Comparison of ENCODE assay signal across 24 cellular contexts in the genomic region with DNA sequence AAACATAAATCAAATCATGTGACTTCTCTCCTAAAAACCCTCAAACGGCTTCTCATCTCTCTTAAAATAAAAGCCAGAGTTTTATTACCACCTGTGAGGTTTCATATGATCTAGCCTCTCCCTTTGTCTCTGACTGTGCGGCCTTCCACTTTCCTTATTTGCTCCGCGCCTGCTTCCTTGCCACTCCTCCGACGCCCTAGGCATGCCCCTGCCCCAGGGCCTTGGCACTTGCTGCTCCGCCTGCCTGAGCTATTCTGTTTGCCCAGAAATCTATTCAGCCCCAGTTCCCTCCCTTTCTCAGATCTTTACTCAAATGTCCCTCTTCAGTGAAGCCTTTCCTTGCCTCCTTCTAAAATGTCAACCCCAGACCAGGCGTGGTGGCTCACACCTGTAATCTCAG. TPM values are rescaled to one million over a fixed set of nuclear protein-coding genes. Genes with fewer than 3 reads are reported as not detected.
DNase-seq lines count a peak whose midpoint lies in the region; ATAC-seq, FAIRE-seq and TF ChIP-seq lines count a peak whose summit lies in the region.
"Had no signal": no experiment of that assay in that cellular context is flagged by ENCODE, and none has a peak within 500 bp of the region (broad histone marks: within the 10 kb centered on the region; RNA-seq: fewer than 3 reads in every experiment).

No MANE protein-coding gene starts in this region.

- no peak for DNase-seq in T-helper 1 cell
- no peak for DNase-seq in K562 (ENCODE audit: extremely low read depth in 1 of 4, low spot score in 3 of 4)
- no peak for DNase-seq in progenitor cell of endocrine pancreas (ENCODE audit: low spot score, unreplicated experiment)
- DNase-seq in spleen, result peak; percentile 28
- no peak for DNase-seq in G401 (ENCODE audit: low spot score)
- no peak for DNase-seq in T-cell
- no peak for DNase-seq in mucosa of descending colon
- DNase-seq: AML-193; Caco-2; Calu3; CD4-positive, alpha-beta T cell; CD8-positive, alpha-beta T cell; DMS79 treated with DMSO at 0.1 percent for 48 hours; GDM1 had no signal

- H3K36me3 ChIP-seq in K562 (ENCODE audit: control insufficient read depth, insufficient read depth, low read length) (no peaks in the 10 kb centered on the region), spleen (no peaks in the 10 kb centered on the region), mucosa of descending colon (ENCODE audit: low read depth) (no peaks in the 10 kb centered on the region)
- H3K36me3 ChIP-seq: BLaER1 treated with 17β-estradiol and CSF1 and Interleukin-3, amounts not matched to agents 10 nM and 100 nM had no signal

- H3K9me3 Mint-ChIP-seq in T-helper 1 cell treated with Interleukin-12 subunit alpha and Interleukin-12 subunit beta and Interleukin-4 antibody, amounts not matched to agents 30 μg/mL and 1 μg/mL, for 36 hours, result no peaks in the 10 kb centered on the region
- H3K9me3 Mint-ChIP-seq in progenitor cell of endocrine pancreas (ENCODE audit: low read depth) (no peaks in the 10 kb centered on the region), T-cell (no peaks in the 10 kb centered on the region)
- H3K9me3 Mint-ChIP-seq: CD4-positive, alpha-beta T cell; CD8-positive, alpha-beta T cell had no signal

- H3K27me3 ChIP-seq in K562 (ENCODE audit: control insufficient read depth in 2 of 2, insufficient read depth in 2 of 2, low read length in 2 of 2) (peaks cover 29 to 52% of the 10 kb centered on the region in 2 experiments), spleen (replicated peaks in 1 of 7) (peaks cover 0 to 36% (median 0%) of the 10 kb centered on the region in 7 donors)
- H3K27me3 ChIP-seq: BLaER1 treated with 17β-estradiol and CSF1 and Interleukin-3, amounts not matched to agents 10 nM and 100 nM had no signal

- no peaks in the 10 kb centered on the region for H3K79me2 ChIP-seq in K562 (ENCODE audit: control insufficient read depth, insufficient read depth, low read length)

- 3% methylated on average over 8 of the region's 8 CpGs for WGBS in K562 (ENCODE audit: insufficient coverage, low coverage, missing lambda C conversion rate)
- WGBS in spleen, 5 donors, result 82 to 87% (median 86%) methylated on average over 8 of the region's 8 CpGs

- H3K9me1 ChIP-seq in K562 (ENCODE audit: control insufficient read depth, insufficient read depth, low read length), result no peaks in the 10 kb centered on the region

- peaks cover 5% of the 10 kb centered on the region; the same call in 1 of the 2 replicates for H4K20me1 ChIP-seq in K562 (replicated peaks; ENCODE audit: control insufficient read depth, insufficient read depth, low read length)
- H4K20me1 ChIP-seq: BLaER1 treated with 17β-estradiol and CSF1 and Interleukin-3, amounts not matched to agents 10 nM and 100 nM had no signal

- H3K4me3 ChIP-seq in K562, result no peak overlapping the region
- H3K4me3 ChIP-seq in spleen, result no peak overlapping the region
- H3K4me3 ChIP-seq in mucosa of descending colon, result no peak overlapping the region
- H3K4me3 ChIP-seq: A549; BLaER1 treated with 17β-estradiol and CSF1 and Interleukin-3, amounts not matched to agents 10 nM and 100 nM; GM12878 had no signal

- in situ Hi-C loops in K562 (cut with MboI) (no loop called here), G401 (cut with HindIII; ENCODE audit: low sequenced_read_pairs) (no loop called here)

- no TSS peak for BruUV-seq in K562 (replicated peaks; lab: Mats Ljungman, UMichigan)

- intact Hi-C loops in K562 (cut with micrococcal nuclease), result no loop called here
- intact Hi-C loops in spleen (cut with DNase I; ENCODE audit: low total_unique reads), result no loop called here
- intact Hi-C loops in mucosa of descending colon (cut with DNase I, micrococcal nuclease), result no loop called here

- no peak overlapping the region for H3K4me3 Mint-ChIP-seq in T-helper 1 cell treated with Interleukin-12 subunit alpha and Interleukin-12 subunit beta and Interleukin-4 antibody, amounts not matched to agents 30 μg/mL and 1 μg/mL, for 36 hours
- no peak overlapping the region for H3K4me3 Mint-ChIP-seq in progenitor cell of endocrine pancreas (ENCODE audit: low read depth)
- H3K4me3 Mint-ChIP-seq in T-cell, result no peak overlapping the region
- H3K4me3 Mint-ChIP-seq: B cell; CD4-positive, alpha-beta T cell; CD8-positive, alpha-beta T cell had no signal

- H2AFZ ChIP-seq in K562 (ENCODE audit: low read depth, low read length), result no peak overlapping the region

- H3K4me1 Mint-ChIP-seq in T-helper 1 cell treated with Interleukin-12 subunit alpha and Interleukin-12 subunit beta and Interleukin-4 antibody, amounts not matched to agents 30 μg/mL and 1 μg/mL, for 36 hours (ENCODE audit: low read depth), result no peaks in the 10 kb centered on the region
- no peaks in the 10 kb centered on the region for H3K4me1 Mint-ChIP-seq in progenitor cell of endocrine pancreas (ENCODE audit: low read depth)
- no peaks in the 10 kb centered on the region for H3K4me1 Mint-ChIP-seq in T-cell
- H3K4me1 Mint-ChIP-seq: B cell had no signal

- no peak overlapping the region for H3K4me2 ChIP-seq in K562 (ENCODE audit: insufficient read depth, low read length)
- H3K4me2 ChIP-seq: A549; BLaER1 treated with 17β-estradiol and CSF1 and Interleukin-3, amounts not matched to agents 10 nM and 100 nM had no signal

- ATAC-seq in K562 (no peak), T-cell (replicated peaks in 1 of 4) (no peak), mucosa of descending colon (no peak)
- ATAC-seq: A549; CD8-positive, alpha-beta T cell; GM12878 had no signal

- H3K27me3 Mint-ChIP-seq in T-helper 1 cell treated with Interleukin-12 subunit alpha and Interleukin-12 subunit beta and Interleukin-4 antibody, amounts not matched to agents 30 μg/mL and 1 μg/mL, for 36 hours (ENCODE audit: low read depth), result peaks cover 4% of the 10 kb centered on the region
- H3K27me3 Mint-ChIP-seq in progenitor cell of endocrine pancreas (peaks cover 5% of the 10 kb centered on the region), T-cell (peaks cover 0 to 9% of the 10 kb centered on the region in 2 donors)

- TF ChIP-seq RAD21 in K562 (CRISPR knock-in tag; conservative IDR thresholded peaks at IDR 0.05 in 1 of 2, IDR thresholded peaks at IDR 0.05 in 1 of 2), result no peak

- CTCF ChIA-PET in K562 (lab: Yijun Ruan, JAX; ENCODE audit: low intra/inter-chr PET ratio), result no interaction called here
- CTCF ChIA-PET in T-cell (lab: Charles Lee), result no interaction called here

- TF ChIP-seq CTCF in K562 (IDR thresholded peaks at IDR 0.05 in 2 of 3, conservative IDR thresholded peaks at IDR 0.05 in 1 of 3; ENCODE audit: insufficient read depth in 2 of 3, low read depth in 1 of 3, low read length in 3 of 3), result no peak
- TF ChIP-seq CTCF in progenitor cell of endocrine pancreas (IDR thresholded peaks at IDR 0.05; ENCODE audit: unreplicated experiment), result no peak
- no peak for TF ChIP-seq CTCF in spleen (IDR thresholded peaks at IDR 0.05 in 8 of 11, conservative IDR thresholded peaks at IDR 0.05 in 3 of 11)
- no peak for TF ChIP-seq CTCF in mucosa of descending colon (IDR thresholded peaks at IDR 0.05)

- POLR2A ChIA-PET in K562 (lab: Yijun Ruan, JAX) (no interaction called here), T-cell (lab: Charles Lee) (no interaction called here)

- H3K4me1 ChIP-seq in K562 (replicated peaks in 1 of 2; ENCODE audit: control insufficient read depth in 2 of 2, insufficient read depth in 2 of 2, low read length in 2 of 2) (no peaks in the 10 kb centered on the region), spleen (no peaks in the 10 kb centered on the region), mucosa of descending colon (ENCODE audit: low read depth) (no peaks in the 10 kb centered on the region)
- H3K4me1 ChIP-seq: A549; BLaER1 treated with 17β-estradiol and CSF1 and Interleukin-3, amounts not matched to agents 10 nM and 100 nM; Caco-2 had no signal

- FAIRE-seq in K562 (lab: Jason Lieb, UNC), result no peak
- FAIRE-seq: A549, D721Med, GM12878, GM12892, GM18507 had no signal

- peak overlapping the region; percentile 67 for H3K27ac Mint-ChIP-seq in T-helper 1 cell treated with Interleukin-12 subunit alpha and Interleukin-12 subunit beta and Interleukin-4 antibody, amounts not matched to agents 30 μg/mL and 1 μg/mL, for 36 hours
- peak overlapping the region; percentile 54 for H3K27ac Mint-ChIP-seq in progenitor cell of endocrine pancreas
- no peak overlapping the region for H3K27ac Mint-ChIP-seq in T-cell
- H3K27ac Mint-ChIP-seq: B cell; CD4-positive, alpha-beta T cell; CD8-positive, alpha-beta T cell had no signal

- no peak for TF ChIP-seq POLR2A in K562 (conservative IDR thresholded peaks at IDR 0.05)
- TF ChIP-seq POLR2A in spleen (IDR thresholded peaks at IDR 0.05), result no peak

- no peak for TF ChIP-seq EP300 in K562 (IDR thresholded peaks at IDR 0.05; ENCODE audit: low read length)

- H3K9me3 ChIP-seq in K562 (replicated peaks; ENCODE audit: control insufficient read depth, insufficient read depth, low read depth, low read length) (no peaks in the 10 kb centered on the region), spleen (no peaks in the 10 kb centered on the region), mucosa of descending colon (no peaks in the 10 kb centered on the region)
- H3K9me3 ChIP-seq: A549; BLaER1 treated with 17β-estradiol and CSF1 and Interleukin-3, amounts not matched to agents 10 nM and 100 nM; Caco-2 had no signal

- H3K9ac ChIP-seq in K562 (ENCODE audit: insufficient read depth in 1 of 2, low read depth in 2 of 2, low read length in 2 of 2), result no peak overlapping the region
- H3K9ac ChIP-seq: BLaER1 treated with 17β-estradiol and CSF1 and Interleukin-3, amounts not matched to agents 10 nM and 100 nM had no signal

- H3K27ac ChIP-seq in K562 (ENCODE audit: extremely low read depth, low read depth, low read length) (no peak overlapping the region), spleen (no peak overlapping the region)
- H3K27ac ChIP-seq: 22Rv1; A549; BLaER1 treated with 17β-estradiol and CSF1 and Interleukin-3, amounts not matched to agents 10 nM and 100 nM; C4-2B had no signal

- H3K36me3 Mint-ChIP-seq in T-helper 1 cell treated with Interleukin-12 subunit alpha and Interleukin-12 subunit beta and Interleukin-4 antibody, amounts not matched to agents 30 μg/mL and 1 μg/mL, for 36 hours (ENCODE audit: low read depth), result no peaks in the 10 kb centered on the region
- H3K36me3 Mint-ChIP-seq in progenitor cell of endocrine pancreas (ENCODE audit: insufficient read depth), result no peaks in the 10 kb centered on the region
- H3K36me3 Mint-ChIP-seq in T-cell, result no peaks in the 10 kb centered on the region
- H3K36me3 Mint-ChIP-seq: CD8-positive, alpha-beta T cell had no signal

RNA-seq across cellular contexts. Expression of gene DISP3, which starts 57.5 kb away (rescaled TPM):
- not detected in 2 replicates for total RNA-seq in K562 (2011; cell fraction: chromatin; rRNA removed; ENCODE audit: low replicate concordance)
- 0.13 and 0.17 TPM in 2 replicates for total RNA-seq in K562 (2011; cell fraction: nucleolus; rRNA removed)
- total RNA-seq in K562 (2011; cell fraction: nucleoplasm; rRNA removed), result 0.22 TPM in 1 of 2 replicates, not detected in the other
- total RNA-seq in K562 (2014; rRNA removed) (0.04 and 0.14 TPM in 2 replicates), K562 (2014; rRNA removed; fragmentation: Illumina TruSeq; extraction: Trizol) (not detected in 2 replicates), K562 (2015; rRNA removed; fragmentation: Illumina TruSeq; extraction: Trizol) (not detected in 2 replicates), K562 (2021) (0.16 TPM in 1 of 2 replicates, not detected in the other), progenitor cell of endocrine pancreas (5.4 and 6.2 TPM in 2 replicates), spleen (under 1 TPM; 0.32 to 0.69 (median 0.52) TPM), T-cell (1 to 10 TPM in 2 of 5 donors, under 1 TPM in 3; 0.42 to 2.0 (median 0.95) TPM), mucosa of descending colon (under 1 TPM; 0.17 to 0.23 (median 0.19) TPM)
- polyA plus RNA-seq in K562 (2011; rRNA removed) (0.12 TPM in 1 of 2 replicates, not detected in the other), K562 (2014; fragmentation: Illumina TruSeq; extraction: Trizol) (0.19 TPM in 1 of 2 replicates, not detected in the other), K562 (2014; fragmentation: Nextera tagmentation; extraction: Ambion mirVana) (not detected), K562 (2014; rRNA removed) (0.03 TPM in 1 of 2 replicates, not detected in the other), spleen (under 1 TPM; 0.06 to 0.35 (median 0.26) TPM)
- 0.04 TPM in 1 of 2 replicates, not detected in the other for polyA plus RNA-seq in K562 (2011; cell fraction: cytosol; rRNA removed)
- 0.06 and 0.13 TPM in 2 replicates for polyA plus RNA-seq in K562 (2011; cell fraction: nucleus; rRNA removed)
- polyA plus RNA-seq in K562 (2012), result 0.07 TPM in 1 of 2 replicates, not detected in the other
- not detected in 2 replicates for polyA minus RNA-seq in K562 (2011; rRNA and poly(A)+ RNA removed)
- polyA minus RNA-seq in K562 (2011; cell fraction: cytosol; rRNA and poly(A)+ RNA removed), result not detected in 2 replicates
- not detected in 2 replicates for polyA minus RNA-seq in K562 (2011; cell fraction: nucleus; rRNA and poly(A)+ RNA removed)
- total RNA-seq in G401 (2014; rRNA removed; shearing (Covaris generic)), result not detected in 2 replicates

Comparison
In these comparisons a context has a peak if more than half of its experiments do, and no peak if none do; other contexts are left out.
1. H3K27ac Mint-ChIP-seq: peak in T-helper 1 cell treated with Interleukin-12 subunit alpha and Interleukin-12 subunit beta and Interleukin-4 antibody, amounts not matched to agents 30 μg/mL and 1 μg/mL, for 36 hours (single experiment) and progenitor cell of endocrine pancreas (single experiment); none in T-cell (0 of 2).